9 cellular contexts compared by ENCODE assay signal in the genomic region with DNA sequence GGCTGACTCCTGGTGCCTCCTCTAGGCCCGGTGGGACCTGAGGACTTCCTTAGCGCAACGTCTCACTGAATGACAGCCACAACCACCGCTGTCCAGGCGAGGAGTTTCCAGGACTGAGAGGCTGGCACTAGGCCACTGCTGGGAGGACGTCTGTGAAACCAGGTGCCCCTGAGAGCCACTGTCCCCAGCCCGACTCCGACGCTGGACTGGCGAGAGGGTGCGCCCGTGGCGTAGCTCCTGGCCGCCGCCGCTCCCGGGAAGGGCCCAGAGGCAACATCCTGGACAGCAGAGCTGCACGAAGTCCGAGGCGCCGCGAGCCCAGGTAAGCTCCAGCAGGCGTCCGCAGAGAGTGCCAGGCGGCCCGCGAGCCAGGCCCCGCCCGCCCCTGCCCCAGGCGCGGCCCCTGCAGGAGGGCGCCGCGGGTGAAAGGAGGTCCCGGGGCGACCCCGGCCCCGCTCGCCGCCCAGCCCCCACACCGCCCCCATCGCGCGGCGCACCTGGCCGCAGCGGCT. TPM values are rescaled to one million over a fixed set of nuclear protein-coding genes. Genes with fewer than 3 reads are reported as not detected.
DNase-seq lines count a peak whose midpoint lies in the region; ATAC-seq and TF ChIP-seq lines count a peak whose summit lies in the region.
"Had no signal": no experiment of that assay in that cellular context is flagged by ENCODE, and none has a peak within 500 bp of the region (broad histone marks: within the 10 kb centered on the region; RNA-seq: fewer than 3 reads in every experiment).

No MANE protein-coding gene starts in this region.

- peaks cover 54% of the 10 kb centered on the region for H3K4me1 ChIP-seq in CD8-positive, alpha-beta T cell (ENCODE audit: insufficient read depth, low read length)

- peak; percentile 12 for ATAC-seq in CD8-positive, alpha-beta T cell
- ATAC-seq in GM19467 (IDR thresholded peaks at IDR 0.05; ENCODE audit: unreplicated experiment) (peak; percentile 23), left lobe of liver (peak; percentile 64)

- POLR2A ChIA-PET in CD8-positive, alpha-beta T cell (lab: Charles Lee): interaction anchor here (1.0 to 1.9 kb wide), 7 partner anchors 9 to 311 kb away, joined by 3 to 28 read pairs (median 4); a partner anchor contains a TSS

- peak overlapping the region; percentile 86 for H3K27ac Mint-ChIP-seq in CD8-positive, alpha-beta T cell
- peak overlapping the region; percentile 41 for H3K27ac Mint-ChIP-seq in T-helper 1 cell treated with Interleukin-12 subunit alpha and Interleukin-12 subunit beta and Interleukin-4 antibody, amounts not matched to agents 30 μg/mL and 1 μg/mL, for 36 hours

- peak in 3 of 7 experiments; percentile 35 to 61 (median 39) for DNase-seq in CD8-positive, alpha-beta T cell
- DNase-seq in HT-29 (ENCODE audit: low spot score) (peak; percentile 74), left lobe of liver (ENCODE audit: low spot score) (peak; percentile 77), T1000 (lab: John Stamatoyannopoulos, UW) (no peak)
- peak; percentile 30 for DNase-seq in stimulated activated CD4-positive, alpha-beta T cell treated with anti-CD3 and anti-CD28 coated beads, Interleukin-4, amount 100 ng/mL, for 24 hours

- peaks cover 32% of the 10 kb centered on the region for H3K36me3 Mint-ChIP-seq in CD8-positive, alpha-beta T cell
- H3K36me3 Mint-ChIP-seq in T-helper 1 cell treated with Interleukin-12 subunit alpha and Interleukin-12 subunit beta and Interleukin-4 antibody, amounts not matched to agents 30 μg/mL and 1 μg/mL, for 36 hours (ENCODE audit: low read depth): no peaks in the 10 kb centered on the region

- H3K36me3 ChIP-seq in CD8-positive, alpha-beta T cell (ENCODE audit: insufficient read depth, low read length): no peaks in the 10 kb centered on the region

- peak overlapping the region; percentile 73 for H3K4me3 ChIP-seq in CD8-positive, alpha-beta T cell (ENCODE audit: low read depth, low read length)

- intact Hi-C loops in CD8-positive, alpha-beta T cell (cut with DNase I, micrococcal nuclease): loop anchor here (1.0 to 5.0 kb wide), 10 partner anchors 12 to 1736 kb away; a partner anchor contains a TSS

- H3K9me3 Mint-ChIP-seq in CD8-positive, alpha-beta T cell: no peaks in the 10 kb centered on the region
- no peaks in the 10 kb centered on the region for H3K9me3 Mint-ChIP-seq in T-helper 1 cell treated with Interleukin-12 subunit alpha and Interleukin-12 subunit beta and Interleukin-4 antibody, amounts not matched to agents 30 μg/mL and 1 μg/mL, for 36 hours

- TF ChIP-seq CTCF in CD8-positive, alpha-beta T cell (IDR thresholded peaks at IDR 0.05): no peak

- CTCF ChIA-PET in CD8-positive, alpha-beta T cell (lab: Charles Lee): interaction anchor here (1.5 to 3.5 kb wide), 2 partner anchors 11 to 19 kb away, joined by 3 to 10 read pairs; no protein-coding TSS in a partner anchor

- H3K4me3 Mint-ChIP-seq in CD8-positive, alpha-beta T cell: peak overlapping the region; percentile 89
- peak overlapping the region; percentile 80 for H3K4me3 Mint-ChIP-seq in T-helper 1 cell treated with Interleukin-12 subunit alpha and Interleukin-12 subunit beta and Interleukin-4 antibody, amounts not matched to agents 30 μg/mL and 1 μg/mL, for 36 hours

- H3K4me1 Mint-ChIP-seq in CD8-positive, alpha-beta T cell (ENCODE audit: low read depth): peaks cover 53% of the 10 kb centered on the region
- peaks cover 34% of the 10 kb centered on the region for H3K4me1 Mint-ChIP-seq in T-helper 1 cell treated with Interleukin-12 subunit alpha and Interleukin-12 subunit beta and Interleukin-4 antibody, amounts not matched to agents 30 μg/mL and 1 μg/mL, for 36 hours (ENCODE audit: low read depth)

- H3K27me3 ChIP-seq in CD8-positive, alpha-beta T cell (ENCODE audit: insufficient read depth, low read length): no peaks in the 10 kb centered on the region

- no peaks in the 10 kb centered on the region for H3K27me3 Mint-ChIP-seq in CD8-positive, alpha-beta T cell (ENCODE audit: low read depth)
- peaks cover 4% of the 10 kb centered on the region for H3K27me3 Mint-ChIP-seq in T-helper 1 cell treated with Interleukin-12 subunit alpha and Interleukin-12 subunit beta and Interleukin-4 antibody, amounts not matched to agents 30 μg/mL and 1 μg/mL, for 36 hours (ENCODE audit: low read depth)

- peak overlapping the region; percentile 88 for H3K27ac ChIP-seq in CD8-positive, alpha-beta T cell (ENCODE audit: low read depth, low read length)
- H3K27ac ChIP-seq in cingulate gyrus (ENCODE audit: low read depth, low read length): peak overlapping the region; percentile 85

- H3K9me3 ChIP-seq in CD8-positive, alpha-beta T cell (ENCODE audit: low read length): no peaks in the 10 kb centered on the region

RNA-seq across cellular contexts. Expression of a gene that starts 0.5 kb away (rescaled TPM):
- 10 to 100 TPM; 29.6 to 32.4 TPM for total RNA-seq in CD8-positive, alpha-beta T cell
- 105 and 114 TPM in 2 replicates for total RNA-seq in HT-29 (2014; rRNA removed; shearing (Covaris generic))
- 30.5 TPM for total RNA-seq in left lobe of liver

RNA-seq across cellular contexts. Expression of a gene that starts 9.4 kb away (rescaled TPM):
- total RNA-seq in CD8-positive, alpha-beta T cell: under 1 TPM; 0.25 to 0.27 TPM
- total RNA-seq in HT-29 (2014; rRNA removed; shearing (Covaris generic)): not detected in 2 replicates
- not detected for total RNA-seq in left lobe of liver
- total RNA-seq: T-helper 1 cell treated with Interleukin-12 subunit alpha and Interleukin-12 subunit beta and Interleukin-4 antibody, amounts not matched to agents 30 ng/mL and 1 ng/mL, for 36 hours had no signal

RNA-seq across cellular contexts. Expression of a gene that starts 22.8 kb away (rescaled TPM):
- total RNA-seq in CD8-positive, alpha-beta T cell: 10 to 100 TPM; 62.5 to 65.5 TPM
- 18.1 and 23.4 TPM in 2 replicates for total RNA-seq in HT-29 (2014; rRNA removed; shearing (Covaris generic))
- total RNA-seq in left lobe of liver: 5.2 TPM

RNA-seq across cellular contexts. Expression of a gene that starts 28.4 kb away (rescaled TPM):
- not detected for total RNA-seq in CD8-positive, alpha-beta T cell
- total RNA-seq in HT-29 (2014; rRNA removed; shearing (Covaris generic)): not detected in 2 replicates
- total RNA-seq in left lobe of liver: not detected
- total RNA-seq: T-helper 1 cell treated with Interleukin-12 subunit alpha and Interleukin-12 subunit beta and Interleukin-4 antibody, amounts not matched to agents 30 ng/mL and 1 ng/mL, for 36 hours had no signal

RNA-seq across cellular contexts. Expression of a gene that starts 56.8 kb away (rescaled TPM):
- total RNA-seq in CD8-positive, alpha-beta T cell: 10 to 100 TPM; 14.5 to 15.9 TPM
- 462 and 466 TPM in 2 replicates for total RNA-seq in HT-29 (2014; rRNA removed; shearing (Covaris generic))
- total RNA-seq in left lobe of liver: 152 TPM

Comparison
In these comparisons a context has a peak if more than half of its experiments do, and no peak if none do; other contexts are left out.
1. ATAC-seq: peak in every context shown above with its lines; median percentile 64 in left lobe of liver; 23 in GM19467; 12 in CD8-positive, alpha-beta T cell.